ENCODE assay signal across 8 cellular contexts in genomic region chr12:99043319-99043914, GRCh38.
DNase-seq lines count a peak whose midpoint lies in the region; ATAC-seq and TF ChIP-seq lines count a peak whose summit lies in the region.

No MANE protein-coding gene starts in this region.

- H3K27me3 Mint-ChIP-seq in activated T-cell treated with anti-CD3 and anti-CD28 coated beads, Interleukin-2, amount 50 U/mL, for 72 hours (ENCODE audit: low read depth) = no peaks in the 10 kb centered on the region

- peak; percentile 97 for TF ChIP-seq CTCF in AG10803 (conservative IDR thresholded peaks at IDR 0.05; ENCODE audit: low read length)

- H3K36me3 Mint-ChIP-seq in activated T-cell treated with anti-CD3 and anti-CD28 coated beads, Interleukin-2, amount 50 U/mL, for 72 hours (ENCODE audit: insufficient read depth in 2 of 2) = peaks cover 2% of the 10 kb centered on the region in 2 donors

- ATAC-seq in GM18858 (IDR thresholded peaks at IDR 0.05; ENCODE audit: unreplicated experiment) (peak; percentile 71), GM21737 (IDR thresholded peaks at IDR 0.05; ENCODE audit: unreplicated experiment) (no peak)
- ATAC-seq in activated T-cell treated with anti-CD3 and anti-CD28 coated beads, Interleukin-2, amount 50 U/mL, for 72 hours (replicated peaks in 1 of 2) = peak in 1 of 2 donors; percentile 41

- peaks cover 4 to 10% of the 10 kb centered on the region in 2 donors for H3K9me3 Mint-ChIP-seq in activated T-cell treated with anti-CD3 and anti-CD28 coated beads, Interleukin-2, amount 50 U/mL, for 72 hours

- no peaks in the 10 kb centered on the region for H3K27me3 ChIP-seq in NT2/D1 (ENCODE audit: insufficient read depth, insufficient read length)

- H3K27ac Mint-ChIP-seq in activated T-cell treated with anti-CD3 and anti-CD28 coated beads, Interleukin-2, amount 50 U/mL, for 72 hours = no peak overlapping the region

- no peak overlapping the region for H3K9ac ChIP-seq in NT2/D1 (ENCODE audit: insufficient read length, low read depth)

- H3K4me1 ChIP-seq in NT2/D1 (ENCODE audit: insufficient read depth, insufficient read length) = no peaks in the 10 kb centered on the region

- H3K4me1 Mint-ChIP-seq in activated T-cell treated with anti-CD3 and anti-CD28 coated beads, Interleukin-2, amount 50 U/mL, for 72 hours (ENCODE audit: low read depth) = no peaks in the 10 kb centered on the region

- H3K4me3 ChIP-seq in AG10803 (ENCODE audit: low read length) = no peak overlapping the region
- H3K4me3 ChIP-seq in NT2/D1 (ENCODE audit: insufficient read length, low read depth) = no peak overlapping the region

- peak; percentile 66 for DNase-seq in AG10803 (ENCODE audit: low read depth)
- peak; percentile 36 for DNase-seq in HT1080 (ENCODE audit: low read depth)
- peak; percentile 73 for DNase-seq in NT2/D1 (ENCODE audit: low read depth, low spot score)
- DNase-seq in activated T-cell treated with anti-CD3 and anti-CD28 coated beads, Interleukin-2, amount 50 U/mL, for 72 hours = peak; percentile 48 to 55
- peak; percentile 33 for DNase-seq in glomerular endothelial cell (ENCODE audit: extremely low read depth, low read depth, low spot score)
- peak in 9 of 10 donors; percentile 54 to 95 (median 74) for DNase-seq in posterior cingulate gyrus

- peaks cover 10% of the 10 kb centered on the region; the same call in 1 of the 2 replicates for H3K9me3 ChIP-seq in NT2/D1 (ENCODE audit: insufficient read depth, low read length)

- H3K4me3 Mint-ChIP-seq in activated T-cell treated with anti-CD3 and anti-CD28 coated beads, Interleukin-2, amount 50 U/mL, for 72 hours = no peak overlapping the region

- H3K36me3 ChIP-seq in NT2/D1 (ENCODE audit: insufficient read depth, insufficient read length, low read length) = no peaks in the 10 kb centered on the region

- intact Hi-C loops in posterior cingulate gyrus (cut with DNase I) = loop anchor here (1.0 to 2.0 kb wide), 2 partner anchors 616 to 725 kb away; no protein-coding TSS in a partner anchor
